Comparison of ENCODE assay signal across 24 cellular contexts in genomic region chr9:121939643-121940042, GRCh38.
A peak's percentile ranks its signal among the peaks of the same experiment; 100 is the strongest.
DNase-seq lines count a peak whose midpoint lies in the region; ATAC-seq and TF ChIP-seq lines count a peak whose summit lies in the region.
"Had no signal": no experiment of that assay in that cellular context is flagged by ENCODE, and none has a peak within 500 bp of the region (broad histone marks: within the 10 kb centered on the region; RNA-seq: fewer than 3 reads in every experiment).

No MANE protein-coding gene starts in this region.

- H3K4me1 ChIP-seq in GM23338 (ENCODE audit: insufficient read depth): peaks cover 5% of the 10 kb centered on the region; the same call in 1 of the 2 replicates
- H3K4me1 ChIP-seq in mesenchymal stem cell (ENCODE audit: control insufficient read depth, insufficient read depth, low read depth, low read length): peaks cover 5% of the 10 kb centered on the region
- H3K4me1 ChIP-seq: A549 had no signal

- no peak overlapping the region for H2AK5ac ChIP-seq in mesenchymal stem cell (ENCODE audit: low read length, severe bottlenecking)

- H3K9me2 ChIP-seq in GM23338 (ENCODE audit: insufficient read depth): no peaks in the 10 kb centered on the region

- H3K27ac ChIP-seq in GM23338 (ENCODE audit: low read depth): no peak overlapping the region
- H3K27ac ChIP-seq in mesenchymal stem cell (ENCODE audit: low read length, poor library complexity, severe bottlenecking): no peak overlapping the region
- H3K27ac ChIP-seq: A549, C4-2B, RWPE1 had no signal

- H3K27ac Mint-ChIP-seq in GM23338 (no peak overlapping the region), activated B cell treated with CpG ODN at 0.5 μM for 24 hours (peak overlapping the region; percentile 76)
- H3K27ac Mint-ChIP-seq: CD8-positive, alpha-beta memory T cell had no signal

- H3K4me3 Mint-ChIP-seq in GM23338: no peak overlapping the region
- H3K4me3 Mint-ChIP-seq in activated B cell treated with CpG ODN at 0.5 μM for 24 hours: peak overlapping the region; percentile 73
- H3K4me3 Mint-ChIP-seq: CD8-positive, alpha-beta memory T cell had no signal

- CTCF ChIA-PET in activated B cell treated with CpG ODN at 0.5 μM for 24 hours (lab: Charles Lee): no interaction called here

- H3K9me3 ChIP-seq in mesenchymal stem cell (ENCODE audit: control insufficient read depth, low read length): no peaks in the 10 kb centered on the region
- H3K9me3 ChIP-seq: A549 had no signal

- H3K27me3 Mint-ChIP-seq in GM23338 (ENCODE audit: insufficient read depth, low read depth, poor library complexity) (no peaks in the 10 kb centered on the region), activated B cell treated with CpG ODN at 0.5 μM for 24 hours (no peaks in the 10 kb centered on the region)
- H3K27me3 Mint-ChIP-seq: CD8-positive, alpha-beta memory T cell had no signal

- 60% methylated on average over 7 of the region's 10 CpGs for WGBS in mesenchymal stem cell

- H2BK5ac ChIP-seq in mesenchymal stem cell (ENCODE audit: low read depth, low read length, poor library complexity, severe bottlenecking): no peak overlapping the region

- H2AFZ ChIP-seq in GM23338: peak overlapping the region; percentile 85; the same call in 1 of the 2 replicates
- no peak overlapping the region for H2AFZ ChIP-seq in mesenchymal stem cell (ENCODE audit: low read depth, low read length)

- H3K36me3 Mint-ChIP-seq in GM23338 (ENCODE audit: low read depth) (no peaks in the 10 kb centered on the region), activated B cell treated with CpG ODN at 0.5 μM for 24 hours (ENCODE audit: low read depth) (no peaks in the 10 kb centered on the region)

- H3K27me3 ChIP-seq in GM23338 (ENCODE audit: insufficient read depth) (no peaks in the 10 kb centered on the region), mesenchymal stem cell (ENCODE audit: control insufficient read depth in 1 of 2, insufficient read depth in 1 of 2, low read length in 2 of 2) (peaks cover 0 to 4% of the 10 kb centered on the region in 2 experiments)

- H3K9ac ChIP-seq in mesenchymal stem cell (ENCODE audit: low read length): no peak overlapping the region

- DNase-seq in GM23338 (ENCODE audit: low spot score): peak; percentile 33
- peak; percentile 29 for DNase-seq in NCI-H69 (lab: John Stamatoyannopoulos, UW)
- no peak for DNase-seq in activated B cell treated with CpG ODN at 0.5 μM for 24 hours
- no peak for DNase-seq in mesenchymal stem cell
- no peak for DNase-seq in GDM1 (lab: John Stamatoyannopoulos, UW)
- no peak for DNase-seq in GM20000 (ENCODE audit: low spot score)
- DNase-seq: AML-193; CD8-positive, alpha-beta memory T cell; DMS 273 treated with DMSO at 0.1 percent for 48 hours; GOT3; MV-4-11; NCI-H2029; NCI-H446 treated with DMSO at 0.1 percent for 48 hours; NCI-H526; SHP77; T-helper 1 cell had no signal

- H3K4me3 ChIP-seq in GM23338 (no peak overlapping the region), mesenchymal stem cell (ENCODE audit: insufficient read depth in 1 of 2, low read depth in 1 of 2, low read length in 2 of 2) (no peak overlapping the region)
- H3K4me3 ChIP-seq: A549, K562 had no signal

- no peak overlapping the region for H2BK120ac ChIP-seq in mesenchymal stem cell (ENCODE audit: low read depth, low read length)

- no peak overlapping the region for H3K18ac ChIP-seq in mesenchymal stem cell (ENCODE audit: low read depth in 1 of 2, low read length in 2 of 2)

- no peak overlapping the region for H4K8ac ChIP-seq in mesenchymal stem cell (ENCODE audit: low read length)

- no peak overlapping the region for H3K23ac ChIP-seq in mesenchymal stem cell (ENCODE audit: low read length in 2 of 2)

- H4K20me1 ChIP-seq in GM23338 (replicated peaks; ENCODE audit: insufficient read depth): no peaks in the 10 kb centered on the region

- POLR2A ChIA-PET in activated B cell treated with CpG ODN at 0.5 μM for 24 hours (lab: Charles Lee): no interaction called here

- no peaks in the 10 kb centered on the region for H3K36me3 ChIP-seq in GM23338 (ENCODE audit: insufficient read depth)
- H3K36me3 ChIP-seq in mesenchymal stem cell (ENCODE audit: control insufficient read depth in 1 of 2, insufficient read depth in 2 of 2, low read depth in 1 of 2, low read length in 2 of 2): no peaks in the 10 kb centered on the region

- ATAC-seq in GM23338 (peak; percentile 79), activated B cell treated with CpG ODN at 0.5 μM for 24 hours (ENCODE audit: low read depth) (no peak), GM21526 (IDR thresholded peaks at IDR 0.05; ENCODE audit: low FRiP score, unreplicated experiment) (no peak)
- ATAC-seq: A549, HCT116, HepG2, K562, Panc1 had no signal

- no peaks in the 10 kb centered on the region for H3K79me2 ChIP-seq in GM23338 (replicated peaks; ENCODE audit: insufficient read depth)

- intact Hi-C loops in activated B cell treated with CpG ODN at 0.5 μM for 24 hours (cut with micrococcal nuclease): no loop called here

- H2BK12ac ChIP-seq in mesenchymal stem cell (ENCODE audit: low read length in 2 of 2): no peak overlapping the region

- H4K91ac ChIP-seq in mesenchymal stem cell (ENCODE audit: low read length): peak overlapping the region; percentile 18

- H3K79me1 ChIP-seq in mesenchymal stem cell (replicated peaks; ENCODE audit: low read length, poor library complexity, severe bottlenecking): peaks cover 2% of the 10 kb centered on the region

- H3K14ac ChIP-seq in mesenchymal stem cell (ENCODE audit: low read length in 2 of 2): no peak overlapping the region

- H3K4me2 ChIP-seq in GM23338 (no peak overlapping the region), mesenchymal stem cell (ENCODE audit: low read length, poor library complexity, severe bottlenecking) (no peak overlapping the region)
- H3K4me2 ChIP-seq: A549 had no signal

- TF ChIP-seq CTCF in GM23338 (conservative IDR thresholded peaks at IDR 0.05; ENCODE audit: low read depth in 2 of 2) (no peak), activated B cell treated with CpG ODN at 0.5 μM for 24 hours (IDR thresholded peaks at IDR 0.05) (no peak), GM20000 (IDR thresholded peaks at IDR 0.05; ENCODE audit: extremely low read depth, missing control alignments) (no peak)

- no peaks in the 10 kb centered on the region for H3F3A ChIP-seq in GM23338 (replicated peaks; ENCODE audit: low read depth)

- H2BK15ac ChIP-seq in mesenchymal stem cell (ENCODE audit: low read depth, poor library complexity, severe bottlenecking): no peak overlapping the region

- H3K9me3 Mint-ChIP-seq in GM23338: no peaks in the 10 kb centered on the region
- H3K9me3 Mint-ChIP-seq in activated B cell treated with CpG ODN at 0.5 μM for 24 hours: no peaks in the 10 kb centered on the region
- H3K9me3 Mint-ChIP-seq: CD8-positive, alpha-beta memory T cell had no signal

- H3K4ac ChIP-seq in mesenchymal stem cell (ENCODE audit: low read depth in 1 of 2, low read length in 2 of 2): no peak overlapping the region

- H3K4me1 Mint-ChIP-seq in GM23338: peaks cover 21% of the 10 kb centered on the region
- peaks cover 19% of the 10 kb centered on the region for H3K4me1 Mint-ChIP-seq in activated B cell treated with CpG ODN at 0.5 μM for 24 hours
- H3K4me1 Mint-ChIP-seq: CD8-positive, alpha-beta memory T cell had no signal

Comparison
In these comparisons a context has a peak if more than half of its experiments do, and no peak if none do; other contexts are left out.
1. DNase-seq: peak in GM23338 (single experiment) and NCI-H69 (single experiment); none in activated B cell treated with CpG ODN at 0.5 μM for 24 hours (single experiment), mesenchymal stem cell (single experiment), GDM1 (single experiment) and GM20000 (single experiment).